In genomic region chr3:50290116-50290745, GRCh38 we compare ENCODE assay signal across 1 cellular context.
TF ChIP-seq lines count a peak whose summit lies in the region.

No MANE protein-coding gene starts in this region.

TF ChIP-seq in GM23338, 12 proteins besides CTCF, POLR2A, EP300 and RAD21 (continued from another document):
- TF ChIP-seq ZNF462 (CRISPR knock-in tag; IDR thresholded peaks at IDR 0.05): no peak
